8 cellular contexts compared by ENCODE assay signal in the genomic region with DNA sequence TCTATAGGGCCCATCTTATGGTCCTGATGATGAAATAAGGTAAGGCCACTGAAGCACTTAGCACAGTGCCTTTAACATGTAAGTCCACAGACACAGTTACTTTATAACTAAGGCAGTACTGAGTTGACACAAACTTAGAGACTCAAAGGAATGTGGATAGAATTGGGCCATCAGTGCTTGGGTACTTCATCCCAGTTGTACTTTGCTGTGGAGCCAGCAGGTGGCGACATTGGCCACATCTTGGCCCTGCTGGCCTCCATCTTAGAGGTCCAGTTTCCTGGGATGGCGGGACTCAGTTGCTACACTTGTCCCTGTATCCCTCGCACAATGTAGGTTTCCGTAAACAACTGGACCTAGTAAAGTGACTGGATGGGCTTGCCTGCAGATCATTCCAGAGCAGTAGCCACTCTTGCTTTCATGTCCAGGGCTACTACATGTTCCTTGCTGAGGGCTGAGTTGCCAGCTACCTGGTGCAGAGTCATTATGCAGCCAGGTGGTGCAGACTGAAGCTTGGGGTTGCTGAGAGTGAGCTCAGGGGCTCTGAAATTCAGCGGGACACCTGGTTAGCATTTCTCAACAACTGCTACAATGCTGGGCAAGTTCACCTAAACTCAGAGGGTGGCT. TPM values are rescaled to one million over a fixed set of nuclear protein-coding genes. Genes with fewer than 3 reads are reported as not detected.
DNase-seq lines count a peak whose midpoint lies in the region; ATAC-seq lines count a peak whose summit lies in the region.

No MANE protein-coding gene starts in this region.

- H2AK5ac ChIP-seq in mesendoderm (ENCODE audit: low read length): no peak overlapping the region

- H3K56ac ChIP-seq in mesendoderm (ENCODE audit: low read length): no peak overlapping the region

- H3K23ac ChIP-seq in mesendoderm (ENCODE audit: low read length): no peak overlapping the region

- H3K4me3 ChIP-seq in mesendoderm (ENCODE audit: low read length): no peak overlapping the region

- no peak overlapping the region for H2BK120ac ChIP-seq in mesendoderm (ENCODE audit: low read depth, low read length)

- H3K18ac ChIP-seq in mesendoderm (ENCODE audit: low read length): no peak overlapping the region

- H2BK15ac ChIP-seq in mesendoderm (replicated peaks; ENCODE audit: low read depth): no peak overlapping the region

- peaks cover 11% of the 10 kb centered on the region for H3K36me3 ChIP-seq in mesendoderm (ENCODE audit: control insufficient read depth, insufficient read depth, low read length)

- no peaks in the 10 kb centered on the region for H3K27me3 Mint-ChIP-seq in effector memory CD8-positive, alpha-beta T cell

- H3K79me2 ChIP-seq in mesendoderm (ENCODE audit: control insufficient read depth, insufficient read depth, low read length): peaks cover 36% of the 10 kb centered on the region

- H3K27me3 ChIP-seq in mesendoderm (ENCODE audit: insufficient read depth, low read length, poor library complexity): no peaks in the 10 kb centered on the region

- H3K9me3 Mint-ChIP-seq in effector memory CD8-positive, alpha-beta T cell: no peaks in the 10 kb centered on the region

- H3K27ac Mint-ChIP-seq in effector memory CD8-positive, alpha-beta T cell: peak overlapping the region in 1 of 2 donors; percentile 10

- H3K4ac ChIP-seq in mesendoderm (ENCODE audit: low read depth, low read length): no peak overlapping the region

- H3K4me1 Mint-ChIP-seq in effector memory CD8-positive, alpha-beta T cell (ENCODE audit: low read depth in 2 of 2): peaks cover 5 to 13% of the 10 kb centered on the region in 2 donors

- H3K36me3 Mint-ChIP-seq in effector memory CD8-positive, alpha-beta T cell (ENCODE audit: insufficient read depth): peaks cover 24% of the 10 kb centered on the region

- WGBS in mesendoderm (ENCODE audit: extremely low coverage, insufficient coverage, low lambda C conversion rate): no CpG with 5 or more reads among the region's 5 CpGs

- H3K4me2 ChIP-seq in mesendoderm (ENCODE audit: low read length): no peak overlapping the region

- H3K4me1 ChIP-seq in mesendoderm (ENCODE audit: control insufficient read depth, low read depth, low read length): no peaks in the 10 kb centered on the region

- no peak overlapping the region for H3K27ac ChIP-seq in mesendoderm (ENCODE audit: low read depth, low read length)

- DNase-seq in SIG-M5 treated with dmso at 0.1 percent for 504 hours (lab: John Stamatoyannopoulos, UW; ENCODE audit: unreplicated experiment) (peak; percentile 44), SIG-M5 (lab: John Stamatoyannopoulos, UW) (no peak), NCI-H2196 (lab: John Stamatoyannopoulos, UW; ENCODE audit: unreplicated experiment) (peak; percentile 61), mesendoderm (peak; percentile 82)
- DNase-seq in activated CD4-positive, alpha-beta T cell treated with anti-CD3 and anti-CD28 coated beads, Interleukin-2, amount 50 U/mL, for 1 hour: peak; percentile 60
- peak; percentile 62 to 73 (median 64) for DNase-seq in effector memory CD8-positive, alpha-beta T cell
- DNase-seq in stimulated activated CD8-positive, alpha-beta memory T cell treated with anti-CD3 and anti-CD28 coated beads, Interleukin-4, amount 100 ng/mL, for 1 hour (ENCODE audit: low read depth in 2 of 2, low spot score in 1 of 2): peak; percentile 28 to 43

- H3K79me1 ChIP-seq in mesendoderm (ENCODE audit: low read length): peaks cover 11% of the 10 kb centered on the region

- no peak overlapping the region for H2BK5ac ChIP-seq in mesendoderm (ENCODE audit: low read length)

- no peak overlapping the region for H4K8ac ChIP-seq in mesendoderm (ENCODE audit: low read depth, low read length)

- peak; percentile 39 for ATAC-seq in HG02884 (IDR thresholded peaks at IDR 0.05; ENCODE audit: unreplicated experiment)
- peak; percentile 77 for ATAC-seq in effector memory CD8-positive, alpha-beta T cell (replicated peaks)

- no peak overlapping the region for H4K5ac ChIP-seq in mesendoderm (ENCODE audit: low read length)

- H3K9ac ChIP-seq in mesendoderm (ENCODE audit: low read length): no peak overlapping the region

- H3K4me3 Mint-ChIP-seq in effector memory CD8-positive, alpha-beta T cell: peak overlapping the region in 1 of 2 donors; percentile 10

RNA-seq across cellular contexts. Expression of gene MTAP, which starts 10.6 kb away (rescaled TPM):
- 48.3 TPM for polyA plus RNA-seq in mesendoderm (2013, experiment 1 of 2)
- polyA plus RNA-seq in mesendoderm (2013, experiment 2 of 2): 51.0 TPM
